Comparison of ENCODE assay signal across 27 cellular contexts in genomic region chr1:2336499-2336898, GRCh38.
"Had no signal": no experiment of that assay in that cellular context is flagged by ENCODE, and none has a peak within 500 bp of the region (broad histone marks: within the 10 kb centered on the region; RNA-seq: fewer than 3 reads in every experiment).

No MANE protein-coding gene starts in this region.

- H3K4me1 Mint-ChIP-seq: endodermal cell; neural crest cell; stimulated activated naive B cell treated with anti-CD40 and anti-IgM and Interleukin-4, amounts not matched to agents 10 μg/mL and 1 μg/mL and 100 μg/mL, for 72 hours had no signal

- H3K9me3 ChIP-seq: colonic mucosa, gastroesophageal sphincter, heart left ventricle, right atrium auricular region, stomach, thyroid gland, vagina had no signal

- H3K4me2 ChIP-seq: hepatocyte had no signal

- H3K36me3 ChIP-seq: colonic mucosa, gastroesophageal sphincter, heart left ventricle, right atrium auricular region, stomach, thyroid gland, vagina had no signal

- H3K4me3 Mint-ChIP-seq: dendritic cell treated with granulocyte-macrophage colony-stimulating factor and Interleukin-4, amounts not matched to agents 40 ng/mL and 50 ng/mL, for 4 days; endodermal cell; memory B cell; naive B cell; natural killer cell treated with Interleukin-12 subunit alpha and Interleukin-12 subunit beta and Interleukin-15 and Interleukin-18, amount 100 ng/mL, for 72 hours; neural crest cell; stimulated activated naive B cell treated with anti-CD40 and anti-IgM and Interleukin-4, amounts not matched to agents 10 μg/mL and 1 μg/mL and 100 μg/mL, for 72 hours had no signal

- H2AFZ ChIP-seq: hepatocyte, parathyroid adenoma had no signal

- ATAC-seq: gastroesophageal sphincter; heart left ventricle; left lobe of liver; natural killer cell treated with Interleukin-12 subunit alpha and Interleukin-12 subunit beta and Interleukin-15 and Interleukin-18, amount 100 ng/mL, for 72 hours; sciatic nerve; stimulated activated naive B cell treated with anti-CD40 and anti-IgM and Interleukin-4, amounts not matched to agents 10 μg/mL and 1 μg/mL and 100 μg/mL, for 72 hours had no signal

- DNase-seq: colonic mucosa; effector CD8-positive, alpha-beta T cell; endodermal cell; foreskin fibroblast; heart left ventricle; kidney; naive B cell; stimulated activated CD4-positive, alpha-beta T cell treated with anti-CD3 and anti-CD28 coated beads, Interleukin-2, amount 100 ng/mL, for 24 hours; stimulated activated CD4-positive, alpha-beta T cell treated with anti-CD3 and anti-CD28 coated beads, Interleukin-4, amount 100 ng/mL, for 4 hours; stimulated activated naive B cell treated with anti-CD40 and anti-IgM and Interleukin-4, amounts not matched to agents 10 μg/mL and 1 μg/mL and 100 μg/mL, for 72 hours; stomach; thyroid gland; trophoblast cell had no signal

- H3K79me2 ChIP-seq: hepatocyte, parathyroid adenoma had no signal

- H3K9ac ChIP-seq: parathyroid adenoma had no signal

- H3K27ac Mint-ChIP-seq: dendritic cell treated with granulocyte-macrophage colony-stimulating factor and Interleukin-4, amounts not matched to agents 40 ng/mL and 50 ng/mL, for 4 days; endodermal cell; naive B cell; natural killer cell treated with Interleukin-12 subunit alpha and Interleukin-12 subunit beta and Interleukin-15 and Interleukin-18, amount 100 ng/mL, for 72 hours; progenitor cell of endocrine pancreas; stimulated activated naive B cell treated with anti-CD40 and anti-IgM and Interleukin-4, amounts not matched to agents 10 μg/mL and 1 μg/mL and 100 μg/mL, for 72 hours had no signal

- H3K4me3 ChIP-seq: colonic mucosa, gastroesophageal sphincter, heart left ventricle, hepatocyte, lung, right atrium auricular region, stomach, thyroid gland, vagina had no signal

- H3K27ac ChIP-seq: colonic mucosa, epithelial cell of prostate, gastroesophageal sphincter, heart left ventricle, hepatocyte, parathyroid adenoma, right atrium auricular region, stomach, thyroid gland, vagina had no signal

- H3K27me3 Mint-ChIP-seq: natural killer cell treated with Interleukin-12 subunit alpha and Interleukin-12 subunit beta and Interleukin-15 and Interleukin-18, amount 100 ng/mL, for 72 hours; progenitor cell of endocrine pancreas had no signal

- H3K4me1 ChIP-seq: colonic mucosa, parathyroid adenoma, right atrium auricular region, thyroid gland had no signal

- H3K27me3 ChIP-seq: colonic mucosa, gastroesophageal sphincter, heart left ventricle, hepatocyte, right atrium auricular region, stomach, thyroid gland, vagina had no signal

- H3K9me3 Mint-ChIP-seq: dendritic cell treated with granulocyte-macrophage colony-stimulating factor and Interleukin-4, amounts not matched to agents 40 ng/mL and 50 ng/mL, for 4 days; memory B cell; naive B cell; natural killer cell treated with Interleukin-12 subunit alpha and Interleukin-12 subunit beta and Interleukin-15 and Interleukin-18, amount 100 ng/mL, for 72 hours; neural crest cell; stimulated activated naive B cell treated with anti-CD40 and anti-IgM and Interleukin-4, amounts not matched to agents 10 μg/mL and 1 μg/mL and 100 μg/mL, for 72 hours had no signal

- H3K36me3 Mint-ChIP-seq: memory B cell; naive B cell; natural killer cell treated with Interleukin-12 subunit alpha and Interleukin-12 subunit beta and Interleukin-15 and Interleukin-18, amount 100 ng/mL, for 72 hours; stimulated activated naive B cell treated with anti-CD40 and anti-IgM and Interleukin-4, amounts not matched to agents 10 μg/mL and 1 μg/mL and 100 μg/mL, for 72 hours had no signal
